Comparison of ENCODE assay signal across 8 cellular contexts in genomic region chrX:86964321-86964720, GRCh38.
"Had no signal": no experiment of that assay in that cellular context is flagged by ENCODE, and none has a peak within 500 bp of the region (broad histone marks: within the 10 kb centered on the region; RNA-seq: fewer than 3 reads in every experiment).

No MANE protein-coding gene starts in this region.

- ATAC-seq: GM12878 had no signal

- H3K4me3 ChIP-seq: GM12878 had no signal

- FAIRE-seq: G401.6, GM12878, GM12891, GM12892, GM18507, GM19239 had no signal

- DNase-seq: GDM1, GF-D8 had no signal
